13 cellular contexts compared by ENCODE assay signal in the genomic region with DNA sequence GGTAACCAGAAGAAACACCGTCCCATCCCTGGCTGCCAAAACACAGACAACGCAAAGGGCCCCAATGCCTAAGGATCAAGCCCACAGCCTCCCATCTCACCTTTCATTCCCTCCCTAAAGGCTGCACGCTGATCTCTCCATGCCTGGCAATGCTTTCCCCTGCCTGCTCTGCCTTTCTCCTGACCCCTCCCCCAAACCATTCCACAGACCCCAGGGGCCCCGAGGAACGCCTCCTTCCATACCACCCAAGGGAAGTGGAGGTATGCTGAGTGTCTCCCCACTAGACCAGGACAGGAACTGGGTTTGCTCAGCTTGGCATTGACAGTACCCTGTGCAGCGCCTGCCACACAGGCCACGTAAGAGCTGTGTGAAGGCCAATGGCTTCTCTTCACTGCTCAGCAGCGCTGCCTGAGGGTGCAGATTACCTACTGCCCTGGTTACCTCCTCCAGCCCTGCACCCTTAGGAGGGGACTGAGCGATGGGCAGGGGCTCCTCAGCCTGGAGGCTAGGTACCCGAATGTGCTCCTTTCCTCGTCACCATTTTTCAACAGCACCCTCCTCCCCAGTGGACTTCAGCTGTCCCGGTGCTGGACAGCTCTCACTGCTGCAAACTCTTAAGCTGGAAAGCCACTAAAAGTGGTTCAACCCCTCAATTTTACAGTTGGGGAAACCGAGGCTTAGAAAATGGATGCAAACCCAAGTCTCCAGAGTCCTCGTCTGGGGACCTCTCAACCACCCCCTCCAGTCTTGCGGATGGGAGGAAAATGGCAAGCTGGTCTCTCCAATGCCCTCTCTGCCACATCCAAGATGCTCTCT. TPM values are rescaled to one million over a fixed set of nuclear protein-coding genes. Genes with fewer than 3 reads are reported as not detected.
DNase-seq lines count a peak whose midpoint lies in the region; ATAC-seq and TF ChIP-seq lines count a peak whose summit lies in the region.
"Had no signal": no experiment of that assay in that cellular context is flagged by ENCODE, and none has a peak within 500 bp of the region (broad histone marks: within the 10 kb centered on the region; RNA-seq: fewer than 3 reads in every experiment).

No MANE protein-coding gene starts in this region.

- H3K27ac ChIP-seq in IMR-90 (ENCODE audit: insufficient read depth, low read length), result no peak overlapping the region
- H3K27ac ChIP-seq: HL-60, stomach had no signal

- no peaks in the 10 kb centered on the region for H3K36me3 ChIP-seq in IMR-90 (ENCODE audit: control insufficient read depth, insufficient read depth, low read length)
- H3K36me3 ChIP-seq: stomach had no signal

- no peak overlapping the region for H4K8ac ChIP-seq in IMR-90 (ENCODE audit: low read depth in 2 of 2, low read length in 2 of 2)

- H2AK5ac ChIP-seq in IMR-90 (ENCODE audit: low read depth, low read length), result no peak overlapping the region

- no peak overlapping the region for H3K4ac ChIP-seq in IMR-90 (ENCODE audit: low read depth, low read length)

- peak overlapping the region; percentile 36 for H2AFZ ChIP-seq in IMR-90 (replicated peaks; ENCODE audit: low read length, poor library complexity)

- peaks cover 70% of the 10 kb centered on the region for H3K27me3 ChIP-seq in IMR-90 (ENCODE audit: control insufficient read depth, insufficient read depth, low read length)

- H4K20me1 ChIP-seq in IMR-90 (ENCODE audit: insufficient read depth, low read length), result peaks cover 8% of the 10 kb centered on the region; the same call in 1 of the 2 replicates

- POLR2A ChIA-PET in IMR-90 (lab: Charles Lee; ENCODE audit: unreplicated experiment), result no interaction called here

- no peak overlapping the region for H2BK20ac ChIP-seq in IMR-90 (ENCODE audit: low read depth, low read length)

- ATAC-seq in IMR-90 (ENCODE audit: low read depth) (no peak), GM21619 (IDR thresholded peaks at IDR 0.05; ENCODE audit: unreplicated experiment) (no peak)

- peak; percentile 20 for DNase-seq in CD1c-positive myeloid dendritic cell (ENCODE audit: extremely low spot score)
- DNase-seq in IMR-90, result peak; percentile 42
- peak; percentile 51 for DNase-seq in astrocyte of the spinal cord (ENCODE audit: low read depth, low spot score)
- DNase-seq in left kidney (ENCODE audit: low read depth, low spot score), result peak; percentile 75
- DNase-seq in NCI-H748 treated with DMSO at 0.1 percent for 48 hours (lab: John Stamatoyannopoulos, UW), result no peak
- DNase-seq in NCI-H2107 treated with DMSO at 0.1 percent for 48 hours (lab: John Stamatoyannopoulos, UW; ENCODE audit: unreplicated experiment), result no peak
- DNase-seq in HCEC 1CT, result no peak
- DNase-seq: activated effector memory CD4-positive, alpha-beta T cell treated with Interleukin-2 at 50 U/mL for 16 hours; foreskin melanocyte; midbrain; stomach had no signal

- H3K23ac ChIP-seq in IMR-90 (ENCODE audit: low read depth, low read length), result no peak overlapping the region

- no peak overlapping the region for H2BK15ac ChIP-seq in IMR-90 (ENCODE audit: low read depth, low read length)

- no peak overlapping the region for H3K14ac ChIP-seq in IMR-90 (replicated peaks; ENCODE audit: low read depth, low read length)

- H3K9me3 ChIP-seq in IMR-90 (ENCODE audit: control insufficient read depth, insufficient read depth, low read length), result peaks cover 6% of the 10 kb centered on the region; the same call in 1 of the 2 replicates
- H3K9me3 ChIP-seq: stomach had no signal

- H3K4me3 ChIP-seq in IMR-90 (ENCODE audit: insufficient read depth, low read depth, low read length) (no peak overlapping the region), astrocyte of the spinal cord (ENCODE audit: low read depth, low read length) (no peak overlapping the region)

- no peak overlapping the region for H3K9ac ChIP-seq in IMR-90 (ENCODE audit: low read depth, low read length)

- WGBS in IMR-90 (ENCODE audit: extremely low coverage in 2 of 2, insufficient read length in 1 of 2), 2 experiments, result 18% methylated on average over 5 of the region's 15 CpGs; no CpG with 5 or more reads in 1 of the 2 experiments

- CTCF ChIA-PET in IMR-90 (lab: Yijun Ruan, JAX), result interaction anchor here (1.4 kb wide), 1 partner anchor 102 kb away, joined by 6 read pairs; no protein-coding TSS in a partner anchor

- H3K4me1 ChIP-seq in IMR-90 (ENCODE audit: control insufficient read depth, insufficient read depth, low read length), result peaks cover 2% of the 10 kb centered on the region; the same call in 1 of the 2 replicates

- H3K4me2 ChIP-seq in IMR-90 (ENCODE audit: low read depth, low read length), result no peak overlapping the region

- no peaks in the 10 kb centered on the region for H3K9me1 ChIP-seq in IMR-90 (ENCODE audit: insufficient read depth, low read length)

- dilution Hi-C loops in IMR-90 (cut with HindIII; ENCODE audit: low sequenced_read_pairs, unreplicated experiment), result no loop called here

- no peak overlapping the region for H3K18ac ChIP-seq in IMR-90 (ENCODE audit: low read depth, low read length)

- no peak overlapping the region for H4K5ac ChIP-seq in IMR-90 (ENCODE audit: low read depth, low read length)

- no TSS peak for BruUV-seq in IMR-90 (replicated peaks; lab: Mats Ljungman, UMichigan)

- H2BK120ac ChIP-seq in IMR-90 (ENCODE audit: low read depth, low read length), result no peak overlapping the region

- intact Hi-C loops in IMR-90 (cut with micrococcal nuclease), result no loop called here

- in situ Hi-C loops in IMR-90 (cut with MboI; ENCODE audit: low sequenced_read_pairs), result loop anchor here (10.0 kb wide), 1 partner anchor 104 kb away; no protein-coding TSS in a partner anchor
- in situ Hi-C loops in astrocyte of the spinal cord (cut with HindIII; ENCODE audit: low sequenced_read_pairs), result no loop called here

- no peak overlapping the region for H4K91ac ChIP-seq in IMR-90 (ENCODE audit: insufficient read depth, low read depth, low read length)

- no peak for TF ChIP-seq POLR2A in IMR-90 (IDR thresholded peaks at IDR 0.05; ENCODE audit: low read depth, low read length)

- H2BK5ac ChIP-seq in IMR-90 (ENCODE audit: low read depth, low read length, poor library complexity, severe bottlenecking), result no peak overlapping the region

- TF ChIP-seq CTCF in IMR-90 (conservative IDR thresholded peaks at IDR 0.05; ENCODE audit: low read depth, low read length) (no peak), astrocyte of the spinal cord (IDR thresholded peaks at IDR 0.05; ENCODE audit: low read depth, low read length) (no peak)

- no peak for TF ChIP-seq RAD21 in IMR-90 (IDR thresholded peaks at IDR 0.05; ENCODE audit: low read length)

- no peak overlapping the region for H2AK9ac ChIP-seq in IMR-90 (replicated peaks; ENCODE audit: low read depth, low read length, poor library complexity)

- H3K79me1 ChIP-seq in IMR-90 (ENCODE audit: low read depth in 1 of 2, low read length in 2 of 2), result no peaks in the 10 kb centered on the region

- no peak overlapping the region for H3K56ac ChIP-seq in IMR-90 (ENCODE audit: extremely low read depth, insufficient read depth, low read length)

TF ChIP-seq in IMR-90, 13 proteins besides CTCF, POLR2A, EP300 and RAD21:
- TF ChIP-seq FOS (IDR thresholded peaks at IDR 0.05; ENCODE audit: low read depth, low read length) (no peak), RCOR1 (IDR thresholded peaks at IDR 0.05; ENCODE audit: insufficient replicate concordance, low read length) (no peak)

RNA-seq across cellular contexts. Expression of gene SRCIN1, which starts 45.0 kb away (rescaled TPM):
- not detected in 2 replicates for total RNA-seq in IMR-90 (2012; rRNA removed)
- not detected in 2 replicates for polyA plus RNA-seq in IMR-90 (2012; rRNA removed)
- 0.01 TPM in 1 of 2 replicates, not detected in the other for polyA plus RNA-seq in IMR-90 (2012; cell fraction: cytosol; rRNA removed)
- polyA plus RNA-seq in IMR-90 (2012; cell fraction: nucleus; rRNA removed; ENCODE audit: low replicate concordance), result 0.13 and 0.15 TPM in 2 replicates

Comparison
In these comparisons a context has a peak if more than half of its experiments do, and no peak if none do; other contexts are left out.
1. DNase-seq: peak in CD1c-positive myeloid dendritic cell (single experiment), IMR-90 (single experiment), astrocyte of the spinal cord (single experiment) and left kidney (single experiment); none in NCI-H748 treated with DMSO at 0.1 percent for 48 hours (single experiment), NCI-H2107 treated with DMSO at 0.1 percent for 48 hours (single experiment) and HCEC 1CT (single experiment).